ENCODE assay signal across 9 cellular contexts in genomic region chr2:226717719-226718118, GRCh38.
"Had no signal": no experiment of that assay in that cellular context is flagged by ENCODE, and none has a peak within 500 bp of the region (broad histone marks: within the 10 kb centered on the region; RNA-seq: fewer than 3 reads in every experiment).

No MANE protein-coding gene starts in this region.

- ATAC-seq: GM23338, K562 had no signal

- DNase-seq: H9, HCEC 1CT, HFFc6, IMR-90 had no signal

- H2AFZ ChIP-seq: GM23338 had no signal

- H3K4me2 ChIP-seq: GM23338 had no signal

- H3K4me3 ChIP-seq: GM23338, K562 had no signal

- H3K27ac ChIP-seq: HL-60 had no signal

- FAIRE-seq: H1, H54, K562 had no signal
